Comparison of ENCODE assay signal across 13 cellular contexts in genomic region chr18:13284330-13285027, GRCh38.
DNase-seq lines count a peak whose midpoint lies in the region; ATAC-seq and TF ChIP-seq lines count a peak whose summit lies in the region.
"Had no signal": no experiment of that assay in that cellular context is flagged by ENCODE, and none has a peak within 500 bp of the region (broad histone marks: within the 10 kb centered on the region; RNA-seq: fewer than 3 reads in every experiment).

No MANE protein-coding gene starts in this region.

- DNase-seq in activated CD4-positive, alpha-beta T cell treated with anti-CD3 and anti-CD28 coated beads, Interleukin-2, amount 50 U/mL, for 1 hour, result peak; percentile 33
- no peak for DNase-seq in activated CD4-positive, alpha-beta T cell treated with anti-CD3 and anti-CD28 coated beads, Interleukin-2, amount 10 ng/mL, durations not matched to agents 24 days and 14 days
- peak; percentile 72 for DNase-seq in activated CD4-positive, alpha-beta memory T cell treated with anti-CD3 and anti-CD28 coated beads, Interleukin-2, amount 10 ng/mL, durations not matched to agents 7 days and 5 days
- no peak for DNase-seq in endodermal cell
- no peak for DNase-seq in effector CD8-positive, alpha-beta T cell (lab: John Stamatoyannopoulos, UW)
- no peak for DNase-seq in occipital lobe (lab: John Stamatoyannopoulos, UW)
- DNase-seq: gastrocnemius medialis, NCI-H526 treated with DMSO at 0.1 percent for 48 hours, retina, uterus had no signal

- no peaks in the 10 kb centered on the region for H3K36me3 ChIP-seq in endodermal cell (ENCODE audit: control insufficient read depth, insufficient read depth, low read length)
- H3K36me3 ChIP-seq: gastrocnemius medialis, uterus had no signal

- WGBS in endodermal cell (ENCODE audit: insufficient coverage in 1 of 2, insufficient read length in 1 of 2), 2 experiments, result 93 to 97% methylated on average over 6 to 22 of the region's 22 CpGs

- H3K27ac Mint-ChIP-seq in activated CD4-positive, alpha-beta T cell treated with anti-CD3 and anti-CD28 coated beads, Interleukin-2, amount 10 ng/mL, durations not matched to agents 24 days and 14 days, result no peak overlapping the region
- peak overlapping the region; percentile 72 for H3K27ac Mint-ChIP-seq in activated CD4-positive, alpha-beta memory T cell treated with anti-CD3 and anti-CD28 coated beads, Interleukin-2, amount 10 ng/mL, durations not matched to agents 7 days and 5 days
- H3K27ac Mint-ChIP-seq in endodermal cell, result peak overlapping the region; percentile 3
- no peak overlapping the region for H3K27ac Mint-ChIP-seq in stimulated activated naive CD8-positive, alpha-beta T cell treated with anti-CD3 and anti-CD28 coated beads, Interleukin-15, Interleukin-2, amounts not matched to agents 100 ng/mL and 50 ng/mL, for 24 hours

- peaks cover 18% of the 10 kb centered on the region for H3K36me3 Mint-ChIP-seq in activated CD4-positive, alpha-beta T cell treated with anti-CD3 and anti-CD28 coated beads, Interleukin-2, amount 10 ng/mL, durations not matched to agents 24 days and 14 days (ENCODE audit: low read depth)
- H3K36me3 Mint-ChIP-seq in activated CD4-positive, alpha-beta memory T cell treated with anti-CD3 and anti-CD28 coated beads, Interleukin-2, amount 10 ng/mL, durations not matched to agents 7 days and 5 days (ENCODE audit: low read depth), result peaks cover 15% of the 10 kb centered on the region
- peaks cover 17% of the 10 kb centered on the region for H3K36me3 Mint-ChIP-seq in endodermal cell (ENCODE audit: low read depth)
- H3K36me3 Mint-ChIP-seq in stimulated activated naive CD8-positive, alpha-beta T cell treated with anti-CD3 and anti-CD28 coated beads, Interleukin-15, Interleukin-2, amounts not matched to agents 100 ng/mL and 50 ng/mL, for 24 hours (ENCODE audit: low read depth), result no peaks in the 10 kb centered on the region

- no peak overlapping the region for H3K9ac ChIP-seq in endodermal cell (ENCODE audit: extremely low read depth, low read length, poor library complexity, severe bottlenecking)

- H3K9me3 ChIP-seq in endodermal cell (ENCODE audit: control insufficient read depth, low read length), result peaks cover 8% of the 10 kb centered on the region
- H3K9me3 ChIP-seq: gastrocnemius medialis, uterus had no signal

- H3K27me3 Mint-ChIP-seq in activated CD4-positive, alpha-beta T cell treated with anti-CD3 and anti-CD28 coated beads, Interleukin-2, amount 10 ng/mL, durations not matched to agents 24 days and 14 days, result no peaks in the 10 kb centered on the region
- H3K27me3 Mint-ChIP-seq in activated CD4-positive, alpha-beta memory T cell treated with anti-CD3 and anti-CD28 coated beads, Interleukin-2, amount 10 ng/mL, durations not matched to agents 7 days and 5 days, result no peaks in the 10 kb centered on the region
- no peaks in the 10 kb centered on the region for H3K27me3 Mint-ChIP-seq in endodermal cell (ENCODE audit: insufficient read depth)
- no peaks in the 10 kb centered on the region for H3K27me3 Mint-ChIP-seq in stimulated activated naive CD8-positive, alpha-beta T cell treated with anti-CD3 and anti-CD28 coated beads, Interleukin-15, Interleukin-2, amounts not matched to agents 100 ng/mL and 50 ng/mL, for 24 hours

- intact Hi-C loops in activated CD4-positive, alpha-beta T cell treated with anti-CD3 and anti-CD28 coated beads, Interleukin-2, amount 10 ng/mL, durations not matched to agents 24 days and 14 days (cut with micrococcal nuclease), result no loop called here

- no peaks in the 10 kb centered on the region for H3K27me3 ChIP-seq in endodermal cell (ENCODE audit: control insufficient read depth, insufficient read depth, low read length, poor library complexity, severe bottlenecking)
- H3K27me3 ChIP-seq: gastrocnemius medialis, uterus had no signal

- peaks cover 11% of the 10 kb centered on the region for H3K4me1 ChIP-seq in endodermal cell (ENCODE audit: control insufficient read depth, insufficient read depth, low read length)
- H3K4me1 ChIP-seq: gastrocnemius medialis, uterus had no signal

- no peak overlapping the region for H3K4me3 Mint-ChIP-seq in activated CD4-positive, alpha-beta T cell treated with anti-CD3 and anti-CD28 coated beads, Interleukin-2, amount 10 ng/mL, durations not matched to agents 24 days and 14 days
- no peak overlapping the region for H3K4me3 Mint-ChIP-seq in activated CD4-positive, alpha-beta memory T cell treated with anti-CD3 and anti-CD28 coated beads, Interleukin-2, amount 10 ng/mL, durations not matched to agents 7 days and 5 days
- H3K4me3 Mint-ChIP-seq in endodermal cell, result no peak overlapping the region
- peak overlapping the region; percentile 32 for H3K4me3 Mint-ChIP-seq in stimulated activated naive CD8-positive, alpha-beta T cell treated with anti-CD3 and anti-CD28 coated beads, Interleukin-15, Interleukin-2, amounts not matched to agents 100 ng/mL and 50 ng/mL, for 24 hours

- POLR2A ChIA-PET in activated CD4-positive, alpha-beta memory T cell treated with anti-CD3 and anti-CD28 coated beads, Interleukin-2, amount 10 ng/mL, durations not matched to agents 7 days and 5 days (lab: Charles Lee), result interaction anchor here (0.6 kb wide), 1 partner anchor 17 kb away, joined by 3 read pairs; no protein-coding TSS in a partner anchor

- H3K27ac ChIP-seq in endodermal cell (ENCODE audit: low read depth, low read length), result no peak overlapping the region
- H3K27ac ChIP-seq: gastrocnemius medialis, uterus, VCaP had no signal

- peaks cover 41% of the 10 kb centered on the region for H3K4me1 Mint-ChIP-seq in activated CD4-positive, alpha-beta T cell treated with anti-CD3 and anti-CD28 coated beads, Interleukin-2, amount 10 ng/mL, durations not matched to agents 24 days and 14 days
- H3K4me1 Mint-ChIP-seq in activated CD4-positive, alpha-beta memory T cell treated with anti-CD3 and anti-CD28 coated beads, Interleukin-2, amount 10 ng/mL, durations not matched to agents 7 days and 5 days, result peaks cover 89% of the 10 kb centered on the region
- H3K4me1 Mint-ChIP-seq in endodermal cell, result peaks cover 35% of the 10 kb centered on the region
- peaks cover 72% of the 10 kb centered on the region for H3K4me1 Mint-ChIP-seq in stimulated activated naive CD8-positive, alpha-beta T cell treated with anti-CD3 and anti-CD28 coated beads, Interleukin-15, Interleukin-2, amounts not matched to agents 100 ng/mL and 50 ng/mL, for 24 hours (ENCODE audit: low read depth)

- peaks cover 5% of the 10 kb centered on the region for H3K9me3 Mint-ChIP-seq in activated CD4-positive, alpha-beta T cell treated with anti-CD3 and anti-CD28 coated beads, Interleukin-2, amount 10 ng/mL, durations not matched to agents 24 days and 14 days
- H3K9me3 Mint-ChIP-seq in activated CD4-positive, alpha-beta memory T cell treated with anti-CD3 and anti-CD28 coated beads, Interleukin-2, amount 10 ng/mL, durations not matched to agents 7 days and 5 days, result peaks cover 11% of the 10 kb centered on the region
- peaks cover 11% of the 10 kb centered on the region for H3K9me3 Mint-ChIP-seq in endodermal cell
- H3K9me3 Mint-ChIP-seq in stimulated activated naive CD8-positive, alpha-beta T cell treated with anti-CD3 and anti-CD28 coated beads, Interleukin-15, Interleukin-2, amounts not matched to agents 100 ng/mL and 50 ng/mL, for 24 hours, result peaks cover 3% of the 10 kb centered on the region

- CTCF ChIA-PET in activated CD4-positive, alpha-beta memory T cell treated with anti-CD3 and anti-CD28 coated beads, Interleukin-2, amount 10 ng/mL, durations not matched to agents 7 days and 5 days (lab: Charles Lee), result interaction anchor here (0.7 kb wide), 1 partner anchor 125 kb away, joined by 3 read pairs; no protein-coding TSS in a partner anchor

- no peak overlapping the region for H3K4me3 ChIP-seq in endodermal cell (ENCODE audit: low read length)
- H3K4me3 ChIP-seq: gastrocnemius medialis, uterus had no signal

- no peak for TF ChIP-seq CTCF in endodermal cell (conservative IDR thresholded peaks at IDR 0.05)

- ATAC-seq in HG02870 (IDR thresholded peaks at IDR 0.05; ENCODE audit: unreplicated experiment), result no peak
- ATAC-seq: gastrocnemius medialis had no signal

Comparison
In these comparisons a context has a peak if more than half of its experiments do, and no peak if none do; other contexts are left out.
1. DNase-seq: peak in activated CD4-positive, alpha-beta T cell treated with anti-CD3 and anti-CD28 coated beads, Interleukin-2, amount 50 U/mL, for 1 hour (single experiment) and activated CD4-positive, alpha-beta memory T cell treated with anti-CD3 and anti-CD28 coated beads, Interleukin-2, amount 10 ng/mL, durations not matched to agents 7 days and 5 days (single experiment); none in activated CD4-positive, alpha-beta T cell treated with anti-CD3 and anti-CD28 coated beads, Interleukin-2, amount 10 ng/mL, durations not matched to agents 24 days and 14 days (single experiment), endodermal cell (single experiment), effector CD8-positive, alpha-beta T cell (single experiment) and occipital lobe (single experiment).
2. H3K27ac Mint-ChIP-seq: peak in activated CD4-positive, alpha-beta memory T cell treated with anti-CD3 and anti-CD28 coated beads, Interleukin-2, amount 10 ng/mL, durations not matched to agents 7 days and 5 days (single experiment) and endodermal cell (single experiment); none in activated CD4-positive, alpha-beta T cell treated with anti-CD3 and anti-CD28 coated beads, Interleukin-2, amount 10 ng/mL, durations not matched to agents 24 days and 14 days (single experiment) and stimulated activated naive CD8-positive, alpha-beta T cell treated with anti-CD3 and anti-CD28 coated beads, Interleukin-15, Interleukin-2, amounts not matched to agents 100 ng/mL and 50 ng/mL, for 24 hours (single experiment).